In the genomic region with DNA sequence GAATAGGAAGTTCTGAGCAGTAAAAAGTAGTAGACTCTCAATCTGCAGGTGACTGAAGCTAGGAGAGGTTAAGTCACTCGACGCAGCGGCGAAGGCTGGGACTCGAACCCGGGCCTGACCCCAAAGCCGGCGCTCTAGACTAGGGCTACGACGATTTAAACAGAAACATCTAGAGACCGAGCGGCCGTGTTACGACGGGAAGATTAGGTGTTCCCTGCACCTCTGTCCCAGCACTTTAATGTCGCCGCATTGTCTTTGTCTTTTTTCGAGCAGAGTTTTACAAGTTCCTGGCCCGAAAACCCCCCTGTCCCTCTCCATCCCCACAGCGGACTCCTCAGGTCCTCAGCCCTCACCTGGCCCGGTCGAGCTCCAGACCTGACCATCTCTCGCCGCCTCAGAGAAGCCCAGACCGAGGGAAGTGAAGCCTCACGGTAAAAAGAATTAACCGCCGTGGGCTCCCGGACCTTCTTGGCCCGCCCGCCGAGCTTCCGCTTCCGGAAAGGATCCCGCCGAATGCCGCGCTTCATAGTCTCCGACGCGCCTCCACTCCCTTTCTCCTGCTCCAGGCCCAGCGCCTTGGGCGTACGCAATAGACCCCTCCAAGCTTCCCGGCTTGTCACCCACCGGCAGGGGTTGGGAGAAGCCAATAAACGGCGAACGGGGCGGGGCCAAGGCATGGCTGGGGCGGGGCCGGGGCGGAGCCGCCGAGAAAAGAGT, we compare ENCODE assay signal across 1 cellular context.
TF ChIP-seq lines count a peak whose summit lies in the region.

A gene with protein sequence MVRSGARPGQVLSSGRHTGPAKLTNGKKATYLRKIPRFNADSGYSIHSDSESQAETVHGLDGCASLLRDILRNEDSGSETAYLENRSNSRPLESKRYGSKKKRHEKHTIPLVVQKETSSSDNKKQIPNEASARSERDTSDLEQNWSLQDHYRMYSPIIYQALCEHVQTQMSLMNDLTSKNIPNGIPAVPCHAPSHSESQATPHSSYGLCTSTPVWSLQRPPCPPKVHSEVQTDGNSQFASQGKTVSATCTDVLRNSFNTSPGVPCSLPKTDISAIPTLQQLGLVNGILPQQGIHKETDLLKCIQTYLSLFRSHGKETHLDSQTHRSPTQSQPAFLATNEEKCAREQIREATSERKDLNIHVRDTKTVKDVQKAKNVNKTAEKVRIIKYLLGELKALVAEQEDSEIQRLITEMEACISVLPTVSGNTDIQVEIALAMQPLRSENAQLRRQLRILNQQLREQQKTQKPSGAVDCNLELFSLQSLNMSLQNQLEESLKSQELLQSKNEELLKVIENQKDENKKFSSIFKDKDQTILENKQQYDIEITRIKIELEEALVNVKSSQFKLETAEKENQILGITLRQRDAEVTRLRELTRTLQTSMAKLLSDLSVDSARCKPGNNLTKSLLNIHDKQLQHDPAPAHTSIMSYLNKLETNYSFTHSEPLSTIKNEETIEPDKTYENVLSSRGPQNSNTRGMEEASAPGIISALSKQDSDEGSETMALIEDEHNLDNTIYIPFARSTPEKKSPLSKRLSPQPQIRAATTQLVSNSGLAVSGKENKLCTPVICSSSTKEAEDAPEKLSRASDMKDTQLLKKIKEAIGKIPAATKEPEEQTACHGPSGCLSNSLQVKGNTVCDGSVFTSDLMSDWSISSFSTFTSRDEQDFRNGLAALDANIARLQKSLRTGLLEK (minus strand): TSS at position 439 of the 717 bp plus-strand sequence. CDS start 56 bp downstream, at position 383.

TF ChIP-seq in HepG2, 621 proteins besides CTCF, POLR2A, EP300 and RAD21 (continued from another document and continues in another):
- TF ChIP-seq AKNA (CRISPR knock-in tag; IDR thresholded peaks at IDR 0.05; ENCODE audit: borderline replicate concordance), result no peak
- peak; percentile 58 for TF ChIP-seq ARNT2 (CRISPR knock-in tag; IDR thresholded peaks at IDR 0.05; ENCODE audit: low read depth)
- TF ChIP-seq ZFP37 (CRISPR knock-in tag; IDR thresholded peaks at IDR 0.05; ENCODE audit: borderline replicate concordance), result 0 out of 2 replicates have a peak, but pooled peaks have one; percentile 17
- TF ChIP-seq CAMTA2 (CRISPR knock-in tag; IDR thresholded peaks at IDR 0.05; ENCODE audit: borderline replicate concordance), result no peak
- no peak for TF ChIP-seq ZNF597 (CRISPR knock-in tag; IDR thresholded peaks at IDR 0.05)
- TF ChIP-seq NR2F1 (CRISPR knock-in tag; IDR thresholded peaks at IDR 0.05), result no peak
- no peak for TF ChIP-seq GTF3A (CRISPR knock-in tag; conservative IDR thresholded peaks at IDR 0.05)
- 0 out of 2 replicates have a peak, but pooled peaks have one; percentile 19 for TF ChIP-seq RXRB (CRISPR knock-in tag; IDR thresholded peaks at IDR 0.05; ENCODE audit: borderline replicate concordance)
- TF ChIP-seq ZBTB7A (CRISPR knock-in tag; IDR thresholded peaks at IDR 0.05), result no peak
- no peak for TF ChIP-seq MAFG (CRISPR knock-in tag; IDR thresholded peaks at IDR 0.05)
- no peak for TF ChIP-seq ZNF460 (CRISPR knock-in tag; IDR thresholded peaks at IDR 0.05; ENCODE audit: borderline replicate concordance)
- TF ChIP-seq HMG20A (CRISPR knock-in tag; IDR thresholded peaks at IDR 0.05; ENCODE audit: borderline replicate concordance), result no peak
- TF ChIP-seq FOXO1 (CRISPR knock-in tag; IDR thresholded peaks at IDR 0.05), result no peak
- TF ChIP-seq SUZ12 (IDR thresholded peaks at IDR 0.05; ENCODE audit: low read depth, low read length), result no peak
- TF ChIP-seq ZNF646 (CRISPR knock-in tag; IDR thresholded peaks at IDR 0.05), result no peak; the same call in 1 of the 2 replicates
- no peak for TF ChIP-seq SNAPC2 (CRISPR knock-in tag; IDR thresholded peaks at IDR 0.05)
- no peak for TF ChIP-seq FOXM1 (CRISPR knock-in tag; IDR thresholded peaks at IDR 0.05)
- no peak for TF ChIP-seq GPN1 (CRISPR knock-in tag; IDR thresholded peaks at IDR 0.05; ENCODE audit: borderline replicate concordance)
- TF ChIP-seq BCLAF1 (IDR thresholded peaks at IDR 0.05), result no peak
- TF ChIP-seq ZNF749 (CRISPR knock-in tag; IDR thresholded peaks at IDR 0.05; ENCODE audit: borderline replicate concordance), result 0 out of 2 replicates have a peak, but pooled peaks have one; percentile 28
- no peak for TF ChIP-seq MAFK (conservative IDR thresholded peaks at IDR 0.05 in 1 of 2, IDR thresholded peaks at IDR 0.05 in 1 of 2; ENCODE audit: low read length in 2 of 2)
- no peak for TF ChIP-seq MEIS1 (CRISPR knock-in tag; IDR thresholded peaks at IDR 0.05; ENCODE audit: borderline replicate concordance)
- no peak for TF ChIP-seq ZNF414 (CRISPR knock-in tag; IDR thresholded peaks at IDR 0.05)
- no peak for TF ChIP-seq USF2 (IDR thresholded peaks at IDR 0.05; ENCODE audit: low read depth, low read length)
- TF ChIP-seq USF2 (CRISPR knock-in tag; IDR thresholded peaks at IDR 0.05; ENCODE audit: borderline replicate concordance), result no peak
- no peak for TF ChIP-seq ZMAT3 (CRISPR knock-in tag; conservative IDR thresholded peaks at IDR 0.05)
- TF ChIP-seq ZNF549 (CRISPR knock-in tag; IDR thresholded peaks at IDR 0.05), result no peak
- no peak for TF ChIP-seq MED8 (CRISPR knock-in tag; IDR thresholded peaks at IDR 0.05; ENCODE audit: insufficient replicate concordance)
- TF ChIP-seq ZNF660 (CRISPR knock-in tag; IDR thresholded peaks at IDR 0.05; ENCODE audit: borderline replicate concordance, low read depth), result no peak
- TF ChIP-seq HDAC1 (CRISPR knock-in tag; IDR thresholded peaks at IDR 0.05), result no peak
- peak; percentile 55 for TF ChIP-seq CEBPG (CRISPR knock-in tag; IDR thresholded peaks at IDR 0.05)
- TF ChIP-seq ZNF746 (CRISPR knock-in tag; IDR thresholded peaks at IDR 0.05), result no peak; the same call in 1 of the 2 replicates
